ENCODE assay signal across 18 cellular contexts in genomic region chr12:92519284-92519683, GRCh38.
DNase-seq lines count a peak whose midpoint lies in the region; ATAC-seq, FAIRE-seq and TF ChIP-seq lines count a peak whose summit lies in the region.
"Had no signal": no experiment of that assay in that cellular context is flagged by ENCODE, and none has a peak within 500 bp of the region (broad histone marks: within the 10 kb centered on the region; RNA-seq: fewer than 3 reads in every experiment).

No MANE protein-coding gene starts in this region.

- H3K36me3 Mint-ChIP-seq in stimulated activated naive CD8-positive, alpha-beta T cell treated with anti-CD3 and anti-CD28 coated beads, Interleukin-15, Interleukin-2, amounts not matched to agents 100 ng/mL and 50 ng/mL, for 24 hours (ENCODE audit: low read depth): no peaks in the 10 kb centered on the region
- no peaks in the 10 kb centered on the region for H3K36me3 Mint-ChIP-seq in dendritic cell treated with granulocyte-macrophage colony-stimulating factor and Interleukin-4, amounts not matched to agents 40 ng/mL and 50 ng/mL, for 4 days (ENCODE audit: low read depth)

- no peak overlapping the region for H2BK5ac ChIP-seq in mesenchymal stem cell (ENCODE audit: low read depth, low read length, poor library complexity, severe bottlenecking)

- H3K14ac ChIP-seq in mesenchymal stem cell (ENCODE audit: low read length in 2 of 2): no peak overlapping the region

- H3K4me3 ChIP-seq in mesenchymal stem cell (ENCODE audit: insufficient read depth in 1 of 2, low read depth in 1 of 2, low read length in 2 of 2): no peak overlapping the region
- no peak overlapping the region for H3K4me3 ChIP-seq in suprapubic skin
- H3K4me3 ChIP-seq in pancreas: no peak overlapping the region

- no peak overlapping the region for H3K4me3 Mint-ChIP-seq in stimulated activated naive CD8-positive, alpha-beta T cell treated with anti-CD3 and anti-CD28 coated beads, Interleukin-15, Interleukin-2, amounts not matched to agents 100 ng/mL and 50 ng/mL, for 24 hours
- H3K4me3 Mint-ChIP-seq in dendritic cell treated with granulocyte-macrophage colony-stimulating factor and Interleukin-4, amounts not matched to agents 40 ng/mL and 50 ng/mL, for 4 days: no peak overlapping the region
- H3K4me3 Mint-ChIP-seq: CD4-positive, alpha-beta T cell; H9 had no signal

- H2BK120ac ChIP-seq in mesenchymal stem cell (ENCODE audit: low read depth, low read length): no peak overlapping the region

- no peak overlapping the region for H2AFZ ChIP-seq in mesenchymal stem cell (ENCODE audit: low read depth, low read length)

- H3K4me1 ChIP-seq in mesenchymal stem cell (ENCODE audit: control insufficient read depth, insufficient read depth, low read depth, low read length) (no peaks in the 10 kb centered on the region), suprapubic skin (peaks cover 6% of the 10 kb centered on the region), pancreas (peaks cover 0 to 5% (median 0%) of the 10 kb centered on the region in 3 donors)
- H3K4me1 ChIP-seq: Caco-2 had no signal

- peaks cover 50% of the 10 kb centered on the region for H3K4me1 Mint-ChIP-seq in stimulated activated naive CD8-positive, alpha-beta T cell treated with anti-CD3 and anti-CD28 coated beads, Interleukin-15, Interleukin-2, amounts not matched to agents 100 ng/mL and 50 ng/mL, for 24 hours (ENCODE audit: low read depth)
- peaks cover 19% of the 10 kb centered on the region for H3K4me1 Mint-ChIP-seq in dendritic cell treated with granulocyte-macrophage colony-stimulating factor and Interleukin-4, amounts not matched to agents 40 ng/mL and 50 ng/mL, for 4 days (ENCODE audit: low read depth)
- H3K4me1 Mint-ChIP-seq: H9 had no signal

- no peak for DNase-seq in stimulated activated naive CD8-positive, alpha-beta T cell treated with anti-CD3 and anti-CD28 coated beads, Interleukin-15, Interleukin-2, amounts not matched to agents 100 U/mL and 50 U/mL, for 24 hours
- DNase-seq in mesenchymal stem cell (peak; percentile 9), suprapubic skin (ENCODE audit: low spot score in 2 of 2) (no peak), pancreas (no peak)
- DNase-seq in activated CD4-positive, alpha-beta T cell treated with anti-CD3 and anti-CD28 coated beads, Interleukin-2, amount 50 U/mL, for 1 hour: no peak
- DNase-seq in activated CD4-positive, alpha-beta T cell treated with anti-CD3 and anti-CD28 coated beads for 4 hours: no peak
- DNase-seq: Caco-2; CD4-positive, alpha-beta T cell; DMS153; GF-D8; H9; KG1; NCI-H1694 treated with DMSO at 0.1 percent for 48 hours; NCI-H510A; NCI-H748 treated with DMSO at 0.1 percent for 48 hours had no signal

- peaks cover 13% of the 10 kb centered on the region for H3K9me3 Mint-ChIP-seq in stimulated activated naive CD8-positive, alpha-beta T cell treated with anti-CD3 and anti-CD28 coated beads, Interleukin-15, Interleukin-2, amounts not matched to agents 100 ng/mL and 50 ng/mL, for 24 hours
- no peaks in the 10 kb centered on the region for H3K9me3 Mint-ChIP-seq in dendritic cell treated with granulocyte-macrophage colony-stimulating factor and Interleukin-4, amounts not matched to agents 40 ng/mL and 50 ng/mL, for 4 days
- H3K9me3 Mint-ChIP-seq: H9 had no signal

- H4K8ac ChIP-seq in mesenchymal stem cell (ENCODE audit: low read length): no peak overlapping the region

- ATAC-seq in stimulated activated naive CD8-positive, alpha-beta T cell treated with anti-CD3 and anti-CD28 coated beads, Interleukin-15, Interleukin-2, amounts not matched to agents 100 U/mL and 50 U/mL, for 24 hours: no peak
- ATAC-seq in pancreas: no peak

- TF ChIP-seq EP300 in suprapubic skin (IDR thresholded peaks at IDR 0.05): no peak

- TF ChIP-seq CTCF in suprapubic skin (IDR thresholded peaks at IDR 0.05): no peak
- no peak for TF ChIP-seq CTCF in pancreas (IDR thresholded peaks at IDR 0.05)

- no peaks in the 10 kb centered on the region for H3K9me3 ChIP-seq in mesenchymal stem cell (ENCODE audit: control insufficient read depth, low read length)
- H3K9me3 ChIP-seq in suprapubic skin: no peaks in the 10 kb centered on the region
- H3K9me3 ChIP-seq in pancreas: no peaks in the 10 kb centered on the region

- no peak overlapping the region for H3K18ac ChIP-seq in mesenchymal stem cell (ENCODE audit: low read depth in 1 of 2, low read length in 2 of 2)

- H2BK15ac ChIP-seq in mesenchymal stem cell (ENCODE audit: low read depth, poor library complexity, severe bottlenecking): no peak overlapping the region

- no peak overlapping the region for H3K4ac ChIP-seq in mesenchymal stem cell (ENCODE audit: low read depth in 1 of 2, low read length in 2 of 2)

- H2AK5ac ChIP-seq in mesenchymal stem cell (ENCODE audit: low read length, severe bottlenecking): no peak overlapping the region

- no peak overlapping the region for H4K91ac ChIP-seq in mesenchymal stem cell (ENCODE audit: low read length)

- H3K27ac ChIP-seq in mesenchymal stem cell (ENCODE audit: low read length, poor library complexity, severe bottlenecking) (no peak overlapping the region), suprapubic skin (peak overlapping the region; percentile 46), pancreas (no peak overlapping the region)

- H3K27me3 Mint-ChIP-seq in stimulated activated naive CD8-positive, alpha-beta T cell treated with anti-CD3 and anti-CD28 coated beads, Interleukin-15, Interleukin-2, amounts not matched to agents 100 ng/mL and 50 ng/mL, for 24 hours: no peaks in the 10 kb centered on the region
- H3K27me3 Mint-ChIP-seq in dendritic cell treated with granulocyte-macrophage colony-stimulating factor and Interleukin-4, amounts not matched to agents 40 ng/mL and 50 ng/mL, for 4 days: no peaks in the 10 kb centered on the region
- H3K27me3 Mint-ChIP-seq: CD4-positive, alpha-beta T cell had no signal

- TF ChIP-seq POLR2A in suprapubic skin (IDR thresholded peaks at IDR 0.05): no peak

- no peak overlapping the region for H2BK12ac ChIP-seq in mesenchymal stem cell (ENCODE audit: low read length in 2 of 2)

- H3K23ac ChIP-seq in mesenchymal stem cell (ENCODE audit: low read length in 2 of 2): no peak overlapping the region

- H3K9ac ChIP-seq in mesenchymal stem cell (ENCODE audit: low read length): no peak overlapping the region

- H3K27me3 ChIP-seq in mesenchymal stem cell (ENCODE audit: control insufficient read depth in 1 of 2, insufficient read depth in 1 of 2, low read length in 2 of 2) (no peaks in the 10 kb centered on the region), suprapubic skin (no peaks in the 10 kb centered on the region), pancreas (no peaks in the 10 kb centered on the region)

- intact Hi-C loops in dendritic cell treated with granulocyte-macrophage colony-stimulating factor and Interleukin-4, amounts not matched to agents 40 ng/mL and 50 ng/mL, for 4 days (cut with micrococcal nuclease): no loop called here
- intact Hi-C loops in pancreas (cut with DNase I): no loop called here

- no peak for FAIRE-seq in pancreas (lab: Jason Lieb, UNC)
- FAIRE-seq: A204.1 had no signal

- no peaks in the 10 kb centered on the region for H3K79me1 ChIP-seq in mesenchymal stem cell (replicated peaks; ENCODE audit: low read length, poor library complexity, severe bottlenecking)

- H3K27ac Mint-ChIP-seq in stimulated activated naive CD8-positive, alpha-beta T cell treated with anti-CD3 and anti-CD28 coated beads, Interleukin-15, Interleukin-2, amounts not matched to agents 100 ng/mL and 50 ng/mL, for 24 hours: peak overlapping the region; percentile 59
- H3K27ac Mint-ChIP-seq in dendritic cell treated with granulocyte-macrophage colony-stimulating factor and Interleukin-4, amounts not matched to agents 40 ng/mL and 50 ng/mL, for 4 days: peak overlapping the region; percentile 62
- H3K27ac Mint-ChIP-seq: CD4-positive, alpha-beta T cell; H9 had no signal

- 95% methylated on average over 1 of the region's 1 CpG for WGBS in mesenchymal stem cell
- 79% methylated on average over 1 of the region's 1 CpG for WGBS in suprapubic skin
- WGBS in pancreas, 2 donors: 94 to 100% methylated on average over 1 of the region's 1 CpG

- H3K36me3 ChIP-seq in mesenchymal stem cell (ENCODE audit: control insufficient read depth in 1 of 2, insufficient read depth in 2 of 2, low read depth in 1 of 2, low read length in 2 of 2) (no peaks in the 10 kb centered on the region), suprapubic skin (no peaks in the 10 kb centered on the region), pancreas (no peaks in the 10 kb centered on the region)

- H3K4me2 ChIP-seq in mesenchymal stem cell (ENCODE audit: low read length, poor library complexity, severe bottlenecking): no peak overlapping the region
